15 cellular contexts compared by ENCODE assay signal in genomic region chr7:154776350-154776749, GRCh38.
"Had no signal": no experiment of that assay in that cellular context is flagged by ENCODE, and none has a peak within 500 bp of the region (broad histone marks: within the 10 kb centered on the region; RNA-seq: fewer than 3 reads in every experiment).

No MANE protein-coding gene starts in this region.

- DNase-seq: activated CD4-positive, alpha-beta T cell treated with anti-CD3 and anti-CD28 coated beads for 48 hours; activated effector memory CD4-positive, alpha-beta T cell treated with anti-CD3 and anti-CD28 coated beads, Interleukin-2, amount 50 U/mL, for 16 hours; activated T-cell treated with anti-CD3 and anti-CD28 coated beads, Interleukin-2, amount 50 U/mL, for 1 hour; esophagus squamous epithelium; left ventricle myocardium superior; mesenchymal stem cell; psoas muscle; stimulated activated CD4-positive, alpha-beta T cell treated with anti-CD3 and anti-CD28 coated beads, Interleukin-12 subunit alpha, Interleukin-12 subunit beta, amount 100 ng/mL, for 4 hours; stimulated activated naive CD8-positive, alpha-beta T cell treated with anti-CD3 and anti-CD28 coated beads, Interleukin-15, Interleukin-2, amounts not matched to agents 100 U/mL and 50 U/mL, for 24 hours; T-helper 1 cell; testis; upper lobe of right lung had no signal

- H3K9me3 ChIP-seq: esophagus squamous epithelium, psoas muscle, testis, upper lobe of right lung had no signal

- H3K27ac ChIP-seq: esophagus squamous epithelium, psoas muscle, testis, upper lobe of right lung had no signal

- H3K27me3 ChIP-seq: esophagus squamous epithelium, testis had no signal

- ATAC-seq: left ventricle myocardium superior; psoas muscle; sciatic nerve; stimulated activated naive CD8-positive, alpha-beta T cell treated with anti-CD3 and anti-CD28 coated beads, Interleukin-15, Interleukin-2, amounts not matched to agents 100 U/mL and 50 U/mL, for 24 hours had no signal

- H3K4me1 ChIP-seq: esophagus squamous epithelium, psoas muscle, testis, upper lobe of right lung had no signal

- FAIRE-seq: colon, keratinocyte had no signal

- H3K36me3 ChIP-seq: esophagus squamous epithelium, upper lobe of right lung had no signal

- H3K4me3 ChIP-seq: esophagus squamous epithelium, psoas muscle, testis, upper lobe of right lung had no signal
